Comparison of ENCODE assay signal across 20 cellular contexts in the genomic region with DNA sequence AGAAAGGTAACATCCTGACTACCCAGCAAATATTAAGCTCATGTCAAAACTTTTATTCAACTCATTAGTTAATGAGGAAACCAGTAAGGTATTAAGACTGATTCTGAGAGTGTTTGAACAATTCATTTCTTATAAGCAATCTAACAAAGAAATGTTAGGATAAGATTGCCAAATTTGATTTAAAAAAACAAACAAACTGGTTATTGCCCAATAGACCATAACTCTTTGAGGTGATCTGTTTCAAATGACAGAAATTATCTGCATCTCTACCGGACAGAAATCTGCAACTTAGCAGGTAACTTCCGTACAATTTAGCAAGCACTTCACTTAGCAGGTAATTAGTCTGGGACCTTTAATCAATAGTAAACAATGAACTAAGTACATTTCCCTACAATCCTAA.
DNase-seq lines count a peak whose midpoint lies in the region; ATAC-seq, FAIRE-seq and TF ChIP-seq lines count a peak whose summit lies in the region.
"Had no signal": no experiment of that assay in that cellular context is flagged by ENCODE, and none has a peak within 500 bp of the region (broad histone marks: within the 10 kb centered on the region; RNA-seq: fewer than 3 reads in every experiment).

No MANE protein-coding gene starts in this region.

- TF ChIP-seq RAD21 in HepG2 (CRISPR knock-in tag; IDR thresholded peaks at IDR 0.05): no peak

- POLR2A ChIA-PET in HepG2 (lab: Yijun Ruan, JAX): no interaction called here

- no TSS peak for BruUV-seq in HepG2 (replicated peaks; lab: Mats Ljungman, UMichigan)

- no peaks in the 10 kb centered on the region for H3K79me2 ChIP-seq in HepG2 (ENCODE audit: insufficient read depth, low read length)

- CTCF ChIA-PET in HepG2 (lab: Yijun Ruan, JAX; ENCODE audit: low intra/inter-chr PET ratio, low total read pairs): no interaction called here

- H3K9ac ChIP-seq in HepG2 (ENCODE audit: insufficient read depth, low read depth, low read length): no peak overlapping the region
- H3K9ac ChIP-seq: BLaER1, GM23248 had no signal

- H3K4me1 ChIP-seq in HepG2 (ENCODE audit: insufficient read depth, low read length) (no peaks in the 10 kb centered on the region), right lobe of liver (no peaks in the 10 kb centered on the region), small intestine (ENCODE audit: control insufficient read depth in 2 of 2, insufficient read depth in 1 of 2, low read depth in 1 of 2, low read length in 1 of 2) (no peaks in the 10 kb centered on the region)
- H3K4me1 ChIP-seq: BLaER1 had no signal

- no peak overlapping the region for H2AFZ ChIP-seq in HepG2 (ENCODE audit: low read length)
- H2AFZ ChIP-seq: GM23248 had no signal

- FAIRE-seq in HepG2 (lab: Jason Lieb, UNC) (no peak), small intestine (lab: Jason Lieb, UNC) (no peak)
- FAIRE-seq: GM12878, GM19239, H1 had no signal

- intact Hi-C loops in HepG2 (cut with micrococcal nuclease; ENCODE audit: unreplicated experiment): no loop called here
- intact Hi-C loops in right lobe of liver (cut with DNase I): no loop called here

- DNase-seq in HepG2 (ENCODE audit: low spot score) (no peak), right lobe of liver (no peak), NCI-H1105 treated with DMSO at 0.1 percent for 48 hours (lab: John Stamatoyannopoulos, UW) (peak; percentile 81), small intestine (peak; percentile 29), DMS153 (lab: John Stamatoyannopoulos, UW) (no peak)
- no peak for DNase-seq in NK-92 treated with Interleukin-12 subunit alpha and Interleukin-12 subunit beta, amount 100 ng/mL, for 24 hours (lab: John Stamatoyannopoulos, UW)
- DNase-seq: Caco-2; CD4-positive, CD25-positive, alpha-beta regulatory T cell; CD8-positive, alpha-beta T cell; DMS79; EL; GDM1; GM23248; H7; HCEC 1CT had no signal

- TF ChIP-seq CTCF in HepG2 (CRISPR knock-in tag; IDR thresholded peaks at IDR 0.05) (no peak), right lobe of liver (IDR thresholded peaks at IDR 0.05) (no peak)

- H3K27ac ChIP-seq in HepG2 (ENCODE audit: extremely low read length, insufficient read depth, low read length): no peak overlapping the region
- H3K27ac ChIP-seq in right lobe of liver: no peak overlapping the region
- no peak overlapping the region for H3K27ac ChIP-seq in small intestine (ENCODE audit: low read depth in 1 of 2, low read length in 1 of 2)
- H3K27ac ChIP-seq: BLaER1, C4-2B, GM23248 had no signal

- H3K9me3 ChIP-seq in HepG2 (ENCODE audit: low read length) (no peaks in the 10 kb centered on the region), right lobe of liver (no peaks in the 10 kb centered on the region), small intestine (ENCODE audit: control insufficient read depth, low read depth) (no peaks in the 10 kb centered on the region)
- H3K9me3 ChIP-seq: BLaER1, Caco-2 had no signal

- no peak for ATAC-seq in HepG2
- ATAC-seq in right lobe of liver: no peak
- ATAC-seq: CD8-positive, alpha-beta T cell; GM12878 had no signal

- TF ChIP-seq EP300 in HepG2 (IDR thresholded peaks at IDR 0.05; ENCODE audit: low read depth in 2 of 2, low read length in 2 of 2) (no peak), HepG2 (CRISPR knock-in tag; IDR thresholded peaks at IDR 0.05; ENCODE audit: borderline replicate concordance) (no peak)

- no peak overlapping the region for H3K4me2 ChIP-seq in HepG2 (ENCODE audit: low read depth, low read length)
- H3K4me2 ChIP-seq: BLaER1 had no signal

- in situ Hi-C loops in HepG2 (cut with HindIII; ENCODE audit: extremely low pct_ligation_motif_present, low pct_unique_long_range_greater_than_20kb): no loop called here

- 7% methylated on average over 2 of the region's 2 CpGs for WGBS in HepG2 (ENCODE audit: low lambda C conversion rate)
- 24% methylated on average over 2 of the region's 2 CpGs for WGBS in right lobe of liver (ENCODE audit: insufficient coverage, low coverage, low lambda C conversion rate, missing lambda C conversion rate)
- WGBS in small intestine, 3 donors: 15 to 57% (median 18%) methylated on average over 2 of the region's 2 CpGs

- TF ChIP-seq POLR2A in HepG2 (IDR thresholded peaks at IDR 0.05; ENCODE audit: insufficient read depth in 1 of 2, low read depth in 2 of 2, low read length in 2 of 2) (no peak), right lobe of liver (IDR thresholded peaks at IDR 0.05) (no peak)

- H3K27me3 ChIP-seq in HepG2 (ENCODE audit: control insufficient read depth in 1 of 2, insufficient read depth in 2 of 2, low read length in 2 of 2) (peaks cover 0 to 46% of the 10 kb centered on the region in 2 experiments; a peak in 4 of 5 replicates), right lobe of liver (no peaks in the 10 kb centered on the region), small intestine (ENCODE audit: control insufficient read depth in 2 of 2, insufficient read depth in 2 of 2, low read length in 2 of 2) (no peaks in the 10 kb centered on the region)
- H3K27me3 ChIP-seq: BLaER1 had no signal

- no peaks in the 10 kb centered on the region for H4K20me1 ChIP-seq in HepG2 (ENCODE audit: insufficient read depth, low read length)
- H4K20me1 ChIP-seq: BLaER1 had no signal

- no peak overlapping the region for H3K4me3 ChIP-seq in HepG2 (replicated peaks in 1 of 3; ENCODE audit: insufficient read depth in 1 of 3, low read depth in 2 of 3, low read length in 3 of 3)
- no peak overlapping the region for H3K4me3 ChIP-seq in right lobe of liver
- H3K4me3 ChIP-seq in small intestine (ENCODE audit: low read depth in 1 of 2, low read length in 2 of 2): no peak overlapping the region
- H3K4me3 ChIP-seq: BLaER1, GM12878, GM23248 had no signal

- no peaks in the 10 kb centered on the region for H3K36me3 ChIP-seq in HepG2 (replicated peaks in 1 of 2; ENCODE audit: control insufficient read depth in 1 of 2, insufficient read depth in 2 of 2, low read length in 2 of 2)
- H3K36me3 ChIP-seq in right lobe of liver: no peaks in the 10 kb centered on the region
- H3K36me3 ChIP-seq in small intestine (ENCODE audit: control insufficient read depth in 2 of 2, insufficient read depth in 2 of 2, low read length in 2 of 2): no peaks in the 10 kb centered on the region
- H3K36me3 ChIP-seq: BLaER1 had no signal

TF ChIP-seq in HepG2, 621 proteins besides CTCF, POLR2A, EP300 and RAD21:
- TF ChIP-seq SIX4 (CRISPR knock-in tag; IDR thresholded peaks at IDR 0.05): no peak
- peak; percentile 62; the same call in 1 of the 2 replicates for TF ChIP-seq CEBPB (IDR thresholded peaks at IDR 0.05; ENCODE audit: borderline replicate concordance, low read depth, low read length)
TF ChIP-seq in HepG2: peak in this region for 1.

Comparison
In these comparisons a context has a peak if more than half of its experiments do, and no peak if none do; other contexts are left out.
1. DNase-seq: peak in NCI-H1105 treated with DMSO at 0.1 percent for 48 hours (single experiment) and small intestine (single experiment); none in HepG2 (single experiment), right lobe of liver (0 of 3), DMS153 (single experiment) and NK-92 treated with Interleukin-12 subunit alpha and Interleukin-12 subunit beta, amount 100 ng/mL, for 24 hours (single experiment).